In genomic region chr11:121112498-121113455, GRCh38 we compare ENCODE assay signal across 8 cellular contexts. TPM values are rescaled to one million over a fixed set of nuclear protein-coding genes. Genes with fewer than 3 reads are reported as not detected.
A peak's percentile ranks its signal among the peaks of the same experiment; 100 is the strongest.
DNase-seq lines count a peak whose midpoint lies in the region; ATAC-seq, FAIRE-seq and TF ChIP-seq lines count a peak whose summit lies in the region.

No MANE protein-coding gene starts in this region.

- TF ChIP-seq RAD21 in K562 (CRISPR knock-in tag; conservative IDR thresholded peaks at IDR 0.05 in 1 of 2, IDR thresholded peaks at IDR 0.05 in 1 of 2), result peak; percentile 58 to 71

- H3K36me3 ChIP-seq in K562 (ENCODE audit: control insufficient read depth, insufficient read depth, low read length), result no peaks in the 10 kb centered on the region
- H3K36me3 ChIP-seq in spleen, result no peaks in the 10 kb centered on the region

- FAIRE-seq in K562 (lab: Jason Lieb, UNC), result no peak

- CTCF ChIA-PET in K562 (lab: Yijun Ruan, JAX; ENCODE audit: low intra/inter-chr PET ratio), result interaction anchor here (0.6 to 1.6 kb wide), 4 partner anchors 84 to 1085 kb away, joined by 3 to 4 read pairs (median 3); partner anchors contain the start of gene GRIK4

- no peak overlapping the region for H3K4me3 ChIP-seq in K562
- no peak overlapping the region for H3K4me3 ChIP-seq in spleen

- peaks cover 5 to 16% of the 10 kb centered on the region in 2 experiments; a peak in 3 of 5 replicates for H3K27me3 ChIP-seq in K562 (ENCODE audit: control insufficient read depth in 2 of 2, insufficient read depth in 2 of 2, low read length in 2 of 2)
- peaks cover 0 to 11% (median 0%) of the 10 kb centered on the region in 7 donors for H3K27me3 ChIP-seq in spleen (replicated peaks in 1 of 7)

- in situ Hi-C loops in K562 (cut with MboI), result no loop called here

- no peaks in the 10 kb centered on the region for H3K9me3 ChIP-seq in K562 (replicated peaks; ENCODE audit: control insufficient read depth, insufficient read depth, low read depth, low read length)
- no peaks in the 10 kb centered on the region for H3K9me3 ChIP-seq in spleen

- TF ChIP-seq CTCF in LNCAP (IDR thresholded peaks at IDR 0.05), result peak; percentile 80
- peak; percentile 50 to 69 (median 50); a peak in 5 of 6 replicates for TF ChIP-seq CTCF in K562 (IDR thresholded peaks at IDR 0.05 in 2 of 3, conservative IDR thresholded peaks at IDR 0.05 in 1 of 3; ENCODE audit: insufficient read depth in 2 of 3, low read depth in 1 of 3, low read length in 3 of 3)
- peak in 8 of 11 experiments; percentile 26 to 62 (median 47) for TF ChIP-seq CTCF in spleen (IDR thresholded peaks at IDR 0.05 in 8 of 11, conservative IDR thresholded peaks at IDR 0.05 in 3 of 11)

- TF ChIP-seq EP300 in K562 (IDR thresholded peaks at IDR 0.05; ENCODE audit: low read length), result no peak

- H3K4me1 ChIP-seq in K562 (replicated peaks in 1 of 2; ENCODE audit: control insufficient read depth in 2 of 2, insufficient read depth in 2 of 2, low read length in 2 of 2), result no peaks in the 10 kb centered on the region
- peaks cover 0 to 13% (median 6%) of the 10 kb centered on the region in 6 donors for H3K4me1 ChIP-seq in spleen

- H4K20me1 ChIP-seq in K562 (replicated peaks; ENCODE audit: control insufficient read depth, insufficient read depth, low read length), result no peaks in the 10 kb centered on the region

- ATAC-seq in K562 (peak; percentile 93), HG02588 (IDR thresholded peaks at IDR 0.05; ENCODE audit: unreplicated experiment) (no peak)

- BruUV-seq in K562 (replicated peaks; lab: Mats Ljungman, UMichigan), result no TSS peak

- no peaks in the 10 kb centered on the region for H3K9me1 ChIP-seq in K562 (ENCODE audit: control insufficient read depth, insufficient read depth, low read length)

- WGBS in K562 (ENCODE audit: insufficient coverage, low coverage, missing lambda C conversion rate), result 2% methylated on average over 29 of the region's 32 CpGs
- WGBS in spleen, 5 donors, result 48 to 52% (median 50%) methylated on average over 31 to 32 of the region's 32 CpGs

- H3K79me2 ChIP-seq in K562 (ENCODE audit: control insufficient read depth, insufficient read depth, low read length), result no peaks in the 10 kb centered on the region

- no peak overlapping the region for H3K9ac ChIP-seq in K562 (ENCODE audit: insufficient read depth in 1 of 2, low read depth in 2 of 2, low read length in 2 of 2)

- H3K4me2 ChIP-seq in K562 (ENCODE audit: insufficient read depth, low read length), result no peak overlapping the region

- DNase-seq in 8988T (peak; percentile 67), GM04504 (ENCODE audit: low read depth) (peak; percentile 43), RKO (ENCODE audit: low spot score) (peak; percentile 84), K562 (ENCODE audit: extremely low read depth in 1 of 4, low spot score in 3 of 4) (peak; percentile 22 to 57 (median 42)), iPS-NIHi11 (ENCODE audit: low spot score) (peak; percentile 89), spleen (no peak)

- TF ChIP-seq POLR2A in K562 (conservative IDR thresholded peaks at IDR 0.05) (no peak), spleen (IDR thresholded peaks at IDR 0.05) (no peak)

- H2AFZ ChIP-seq in K562 (ENCODE audit: low read depth, low read length), result no peak overlapping the region

- H3K27ac ChIP-seq in K562 (ENCODE audit: extremely low read depth, low read depth, low read length) (no peak overlapping the region), spleen (no peak overlapping the region)

- POLR2A ChIA-PET in K562 (lab: Yijun Ruan, JAX), result no interaction called here

- intact Hi-C loops in K562 (cut with micrococcal nuclease) (loop anchor here (2.0 to 5.0 kb wide), 4 partner anchors 160 to 602 kb away; partner anchors contain the start of gene GRIK4), spleen (cut with DNase I; ENCODE audit: low total_unique reads) (no loop called here)

TF ChIP-seq in K562, 482 proteins besides CTCF, POLR2A, EP300 and RAD21 (continues in another document):
- TF ChIP-seq SMC3 (conservative IDR thresholded peaks at IDR 0.05; ENCODE audit: insufficient read depth, low read depth, low read length) (0 out of 2 replicates have a peak, but pooled peaks have one; percentile 19), ZNF407 (IDR thresholded peaks at IDR 0.05; ENCODE audit: low read depth) (no peak)

RNA-seq across cellular contexts. Expression of gene TECTA, which starts 11.7 kb away (rescaled TPM):
- total RNA-seq in K562 (2011; cell fraction: chromatin; rRNA removed; ENCODE audit: low replicate concordance), result 0.05 TPM in 1 of 2 replicates, not detected in the other
- total RNA-seq in K562 (2011; cell fraction: nucleolus; rRNA removed), result under 0.01 TPM in 1 of 2 replicates, not detected in the other
- not detected in 2 replicates for total RNA-seq in K562 (2011; cell fraction: nucleoplasm; rRNA removed)
- total RNA-seq in K562 (2014; rRNA removed), result under 0.01 TPM in 1 of 2 replicates, not detected in the other
- total RNA-seq in K562 (2014; rRNA removed; fragmentation: Illumina TruSeq; extraction: Trizol), result not detected in 2 replicates
- 0.04 TPM in 1 of 2 replicates, not detected in the other for total RNA-seq in K562 (2015; rRNA removed; fragmentation: Illumina TruSeq; extraction: Trizol)
- total RNA-seq in K562 (2021), result not detected in 2 replicates
- 0.09 TPM in 1 of 2 replicates, not detected in the other for polyA plus RNA-seq in K562 (2011; rRNA removed)
- not detected in 2 replicates for polyA plus RNA-seq in K562 (2011; cell fraction: cytosol; rRNA removed)
- polyA plus RNA-seq in K562 (2011; cell fraction: nucleus; rRNA removed), result 0.04 TPM in 1 of 2 replicates, not detected in the other
- 0.03 and 0.08 TPM in 2 replicates for polyA plus RNA-seq in K562 (2012)
- polyA plus RNA-seq in K562 (2014; fragmentation: Illumina TruSeq; extraction: Trizol), result 0.03 TPM in 1 of 2 replicates, not detected in the other
- not detected for polyA plus RNA-seq in K562 (2014; fragmentation: Nextera tagmentation; extraction: Ambion mirVana)
- 0.03 and 0.07 TPM in 2 replicates for polyA plus RNA-seq in K562 (2014; rRNA removed)
- 0.03 TPM in 1 of 2 replicates, not detected in the other for polyA minus RNA-seq in K562 (2011; rRNA and poly(A)+ RNA removed)
- polyA minus RNA-seq in K562 (2011; cell fraction: cytosol; rRNA and poly(A)+ RNA removed), result not detected in 2 replicates
- not detected in 2 replicates for polyA minus RNA-seq in K562 (2011; cell fraction: nucleus; rRNA and poly(A)+ RNA removed)
- total RNA-seq in spleen, result 1 to 10 TPM in 4 of 7 donors, under 1 TPM in 3; 0.66 to 3.3 (median 1.0) TPM
- polyA plus RNA-seq in spleen, result under 1 TPM; 0.15 to 0.39 (median 0.16) TPM
